14 cellular contexts compared by ENCODE assay signal in genomic region chr5:38925154-38925925, GRCh38.
DNase-seq lines count a peak whose midpoint lies in the region; ATAC-seq and TF ChIP-seq lines count a peak whose summit lies in the region.
"Had no signal": no experiment of that assay in that cellular context is flagged by ENCODE, and none has a peak within 500 bp of the region (broad histone marks: within the 10 kb centered on the region; RNA-seq: fewer than 3 reads in every experiment).

No MANE protein-coding gene starts in this region.

- no peak overlapping the region for H3K4me2 ChIP-seq in GM23338
- H3K4me2 ChIP-seq in smooth muscle cell: peak overlapping the region; percentile 73

- H3K27me3 Mint-ChIP-seq in GM23338 (ENCODE audit: insufficient read depth, low read depth, poor library complexity) (peaks cover 7% of the 10 kb centered on the region), natural killer cell (ENCODE audit: low read depth in 2 of 2) (peaks cover 27 to 32% of the 10 kb centered on the region in 2 donors)

- intact Hi-C loops in natural killer cell (cut with micrococcal nuclease): no loop called here

- no peak for DNase-seq in GM23338 (ENCODE audit: low spot score)
- DNase-seq in brain microvascular endothelial cell: peak; percentile 78
- no peak for DNase-seq in right atrium auricular region (ENCODE audit: low spot score)
- no peak for DNase-seq in smooth muscle cell (lab: John Stamatoyannopoulos, UW; ENCODE audit: unreplicated experiment)
- DNase-seq in NCI-H2227 (lab: John Stamatoyannopoulos, UW; ENCODE audit: unreplicated experiment): no peak
- DNase-seq in natural killer cell: no peak
- no peak for DNase-seq in KBM-7
- DNase-seq: CD4-positive, alpha-beta memory T cell; hypothalamus; mammary epithelial cell; NCI-H2171; OCI-M1 had no signal

- peaks cover 8% of the 10 kb centered on the region for H3K9me3 Mint-ChIP-seq in GM23338
- no peaks in the 10 kb centered on the region for H3K9me3 Mint-ChIP-seq in natural killer cell
- H3K9me3 Mint-ChIP-seq: T-helper 1 cell treated with Interleukin-12 subunit alpha and Interleukin-12 subunit beta and Interleukin-4 antibody, amounts not matched to agents 30 μg/mL and 1 μg/mL, for 36 hours had no signal

- H3K36me3 Mint-ChIP-seq in GM23338 (ENCODE audit: low read depth): peaks cover 15% of the 10 kb centered on the region
- no peaks in the 10 kb centered on the region for H3K36me3 Mint-ChIP-seq in natural killer cell
- H3K36me3 Mint-ChIP-seq: CD4-positive, alpha-beta memory T cell had no signal

- peak overlapping the region; percentile 13; the same call in 1 of the 2 replicates for H3K27ac Mint-ChIP-seq in GM23338
- no peak overlapping the region for H3K27ac Mint-ChIP-seq in natural killer cell
- H3K27ac Mint-ChIP-seq: CD4-positive, alpha-beta memory T cell; T-helper 1 cell treated with Interleukin-12 subunit alpha and Interleukin-12 subunit beta and Interleukin-4 antibody, amounts not matched to agents 30 μg/mL and 1 μg/mL, for 36 hours had no signal

- no peaks in the 10 kb centered on the region for H3K9me3 ChIP-seq in right atrium auricular region
- H3K9me3 ChIP-seq in smooth muscle cell (replicated peaks; ENCODE audit: low read depth): no peaks in the 10 kb centered on the region

- in situ Hi-C loops in brain microvascular endothelial cell (cut with HindIII; ENCODE audit: low pct_ligation_motif_present, low sequenced_read_pairs): no loop called here
- in situ Hi-C loops in KBM-7 (cut with MboI; ENCODE audit: low pct_unique_long_range_greater_than_20kb, low sequenced_read_pairs): no loop called here

- H4K20me1 ChIP-seq in GM23338 (replicated peaks; ENCODE audit: insufficient read depth): no peaks in the 10 kb centered on the region
- peaks cover 16% of the 10 kb centered on the region for H4K20me1 ChIP-seq in smooth muscle cell (ENCODE audit: low read depth)

- no peaks in the 10 kb centered on the region for H3K79me2 ChIP-seq in GM23338 (replicated peaks; ENCODE audit: insufficient read depth)
- H3K79me2 ChIP-seq in smooth muscle cell (ENCODE audit: low read depth): no peaks in the 10 kb centered on the region

- H3K4me3 Mint-ChIP-seq in GM23338 (no peak overlapping the region), natural killer cell (no peak overlapping the region)
- H3K4me3 Mint-ChIP-seq: CD4-positive, alpha-beta memory T cell; T-helper 1 cell treated with Interleukin-12 subunit alpha and Interleukin-12 subunit beta and Interleukin-4 antibody, amounts not matched to agents 30 μg/mL and 1 μg/mL, for 36 hours had no signal

- H3K27ac ChIP-seq in GM23338 (ENCODE audit: low read depth) (no peak overlapping the region), brain microvascular endothelial cell (peak overlapping the region; percentile 91), right atrium auricular region (peak overlapping the region; percentile 7 to 26), smooth muscle cell (ENCODE audit: low read depth) (peak overlapping the region; percentile 87)

- H3F3A ChIP-seq in GM23338 (replicated peaks; ENCODE audit: low read depth) (no peaks in the 10 kb centered on the region), smooth muscle cell (ENCODE audit: low read depth) (peaks cover 11% of the 10 kb centered on the region)

- H3K4me1 ChIP-seq in GM23338 (ENCODE audit: insufficient read depth) (peaks cover 15% of the 10 kb centered on the region), right atrium auricular region (peaks cover 0 to 7% of the 10 kb centered on the region in 2 donors), smooth muscle cell (ENCODE audit: low read depth) (peaks cover 4% of the 10 kb centered on the region)

- ATAC-seq in GM23338: no peak
- no peak for ATAC-seq in HG03159 (IDR thresholded peaks at IDR 0.05; ENCODE audit: unreplicated experiment)
- ATAC-seq in natural killer cell: no peak

- H3K4me1 Mint-ChIP-seq in GM23338 (peaks cover 17% of the 10 kb centered on the region), natural killer cell (no peaks in the 10 kb centered on the region)
- H3K4me1 Mint-ChIP-seq: CD4-positive, alpha-beta memory T cell had no signal

- WGBS in smooth muscle cell (ENCODE audit: low lambda C conversion rate): 58% methylated on average over 6 of the region's 6 CpGs

- H3K9ac ChIP-seq in smooth muscle cell (ENCODE audit: low read depth): peak overlapping the region; percentile 18

- no peak for TF ChIP-seq CTCF in GM23338 (conservative IDR thresholded peaks at IDR 0.05; ENCODE audit: low read depth in 2 of 2)
- no peak for TF ChIP-seq CTCF in brain microvascular endothelial cell (IDR thresholded peaks at IDR 0.05; ENCODE audit: low read depth, low read length, missing control alignments)
- no peak for TF ChIP-seq CTCF in right atrium auricular region (IDR thresholded peaks at IDR 0.05)
- TF ChIP-seq CTCF in smooth muscle cell (IDR thresholded peaks at IDR 0.05; ENCODE audit: borderline replicate concordance, insufficient read depth, poor library complexity, severe bottlenecking): no peak
- no peak for TF ChIP-seq CTCF in natural killer cell (IDR thresholded peaks at IDR 0.05)

- H2AFZ ChIP-seq in GM23338 (peak overlapping the region; percentile 59), smooth muscle cell (ENCODE audit: low read depth) (no peak overlapping the region)

- H3K4me3 ChIP-seq in GM23338 (no peak overlapping the region), brain microvascular endothelial cell (ENCODE audit: low read depth, low read length) (no peak overlapping the region), right atrium auricular region (no peak overlapping the region), smooth muscle cell (no peak overlapping the region)

- H3K27me3 ChIP-seq in GM23338 (ENCODE audit: insufficient read depth) (no peaks in the 10 kb centered on the region), brain microvascular endothelial cell (replicated peaks) (no peaks in the 10 kb centered on the region), right atrium auricular region (no peaks in the 10 kb centered on the region), smooth muscle cell (ENCODE audit: low read depth) (no peaks in the 10 kb centered on the region)

- H3K36me3 ChIP-seq in GM23338 (ENCODE audit: insufficient read depth) (no peaks in the 10 kb centered on the region), brain microvascular endothelial cell (replicated peaks) (peaks cover 7% of the 10 kb centered on the region), right atrium auricular region (peaks cover 20% of the 10 kb centered on the region), smooth muscle cell (ENCODE audit: low read depth) (peaks cover 10% of the 10 kb centered on the region)

- H3K9me2 ChIP-seq in GM23338 (ENCODE audit: insufficient read depth): no peaks in the 10 kb centered on the region

TF ChIP-seq in GM23338, 12 proteins besides CTCF, POLR2A, EP300 and RAD21 (continues in another document):
- TF ChIP-seq ZNF331 (CRISPR knock-in tag; IDR thresholded peaks at IDR 0.05; ENCODE audit: low read depth): no peak
- no peak for TF ChIP-seq REST (IDR thresholded peaks at IDR 0.05; ENCODE audit: unreplicated experiment)
- TF ChIP-seq CREB1 (CRISPR knock-in tag; IDR thresholded peaks at IDR 0.05; ENCODE audit: low read depth): no peak
- no peak for TF ChIP-seq JUNB (IDR thresholded peaks at IDR 0.05; ENCODE audit: unreplicated experiment)
- TF ChIP-seq EZH2 (IDR thresholded peaks at IDR 0.05; ENCODE audit: low read depth, unreplicated experiment): no peak
- TF ChIP-seq STAT1 (IDR thresholded peaks at IDR 0.05; ENCODE audit: unreplicated experiment): no peak
- no peak for TF ChIP-seq ZNF114 (CRISPR knock-in tag; IDR thresholded peaks at IDR 0.05)
- TF ChIP-seq POLR2AphosphoS5 (IDR thresholded peaks at IDR 0.05; ENCODE audit: low read depth): no peak
- TF ChIP-seq NANOG (IDR thresholded peaks at IDR 0.05; ENCODE audit: borderline replicate concordance): no peak
- no peak for TF ChIP-seq ETS1 (IDR thresholded peaks at IDR 0.05)
